ENCODE assay signal across 1 cellular context in genomic region chr13:107466326-107466725, GRCh38.
TF ChIP-seq lines count a peak whose summit lies in the region.

No MANE protein-coding gene starts in this region.

TF ChIP-seq in HepG2, 621 proteins besides CTCF, POLR2A, EP300 and RAD21 (continued from another document):
- TF ChIP-seq ZNF687 (CRISPR knock-in tag; IDR thresholded peaks at IDR 0.05): no peak
- TF ChIP-seq, protein P1, sequence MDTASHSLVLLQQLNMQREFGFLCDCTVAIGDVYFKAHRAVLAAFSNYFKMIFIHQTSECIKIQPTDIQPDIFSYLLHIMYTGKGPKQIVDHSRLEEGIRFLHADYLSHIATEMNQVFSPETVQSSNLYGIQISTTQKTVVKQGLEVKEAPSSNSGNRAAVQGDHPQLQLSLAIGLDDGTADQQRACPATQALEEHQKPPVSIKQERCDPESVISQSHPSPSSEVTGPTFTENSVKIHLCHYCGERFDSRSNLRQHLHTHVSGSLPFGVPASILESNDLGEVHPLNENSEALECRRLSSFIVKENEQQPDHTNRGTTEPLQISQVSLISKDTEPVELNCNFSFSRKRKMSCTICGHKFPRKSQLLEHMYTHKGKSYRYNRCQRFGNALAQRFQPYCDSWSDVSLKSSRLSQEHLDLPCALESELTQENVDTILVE (CRISPR knock-in tag; IDR thresholded peaks at IDR 0.05): no peak
- TF ChIP-seq RFXAP (CRISPR knock-in tag; IDR thresholded peaks at IDR 0.05; ENCODE audit: borderline replicate concordance): no peak
